In genomic region chr19:1508507-1508856, GRCh38 we compare ENCODE assay signal across 9 cellular contexts. TPM values are rescaled to one million over a fixed set of nuclear protein-coding genes. Genes with fewer than 3 reads are reported as not detected.
DNase-seq lines count a peak whose midpoint lies in the region; ATAC-seq, FAIRE-seq and TF ChIP-seq lines count a peak whose summit lies in the region.
"Had no signal": no experiment of that assay in that cellular context is flagged by ENCODE, and none has a peak within 500 bp of the region (broad histone marks: within the 10 kb centered on the region; RNA-seq: fewer than 3 reads in every experiment).

No MANE protein-coding gene starts in this region.

- no peak overlapping the region for H3K27ac Mint-ChIP-seq in GM23338

- no peak for TF ChIP-seq CTCF in GM23338 (conservative IDR thresholded peaks at IDR 0.05; ENCODE audit: low read depth in 2 of 2)
- no peak for TF ChIP-seq CTCF in WERI-Rb-1 (IDR thresholded peaks at IDR 0.05; ENCODE audit: low read depth, low read length)
- no peak for TF ChIP-seq CTCF in gastroesophageal sphincter (IDR thresholded peaks at IDR 0.05)
- TF ChIP-seq CTCF in sigmoid colon (IDR thresholded peaks at IDR 0.05) = no peak

- H3K27me3 Mint-ChIP-seq in GM23338 (ENCODE audit: insufficient read depth, low read depth, poor library complexity) = peaks cover 33% of the 10 kb centered on the region

- no peak for FAIRE-seq in GM19239 (lab: Jason Lieb, UNC)

- H3K9me3 ChIP-seq in WERI-Rb-1 (ENCODE audit: severe bottlenecking) (no peaks in the 10 kb centered on the region), gastroesophageal sphincter (no peaks in the 10 kb centered on the region), sigmoid colon (peaks cover 0 to 4% (median 0%) of the 10 kb centered on the region in 4 donors)

- 36 to 80% methylated on average over 3 to 4 of the region's 12 CpGs for WGBS in gastroesophageal sphincter (ENCODE audit: low coverage in 1 of 2), 2 donors
- 36 to 43% methylated on average over 12 of the region's 12 CpGs for WGBS in sigmoid colon, 2 donors

- no peaks in the 10 kb centered on the region for H3K36me3 Mint-ChIP-seq in GM23338 (ENCODE audit: low read depth)
- H3K36me3 Mint-ChIP-seq: mesothelial cell of epicardium had no signal

- H3K4me1 ChIP-seq in GM23338 (ENCODE audit: insufficient read depth) (no peaks in the 10 kb centered on the region), gastroesophageal sphincter (peaks cover 0 to 58% (median 4%) of the 10 kb centered on the region in 3 donors), sigmoid colon (peaks cover 0 to 34% (median 27%) of the 10 kb centered on the region in 4 donors)

- H2AFZ ChIP-seq in GM23338 = peak overlapping the region; percentile 86

- ATAC-seq in GM23338 (no peak), gastroesophageal sphincter (no peak), HG03108 (IDR thresholded peaks at IDR 0.05; ENCODE audit: unreplicated experiment) (no peak), HG02840 (IDR thresholded peaks at IDR 0.05; ENCODE audit: low FRiP score, unreplicated experiment) (no peak)

- H3K4me1 Mint-ChIP-seq in GM23338 = peaks cover 2% of the 10 kb centered on the region

- no peaks in the 10 kb centered on the region for H3K36me3 ChIP-seq in GM23338 (ENCODE audit: insufficient read depth)
- H3K36me3 ChIP-seq in WERI-Rb-1 = no peaks in the 10 kb centered on the region
- peaks cover 0 to 6% of the 10 kb centered on the region in 2 donors for H3K36me3 ChIP-seq in gastroesophageal sphincter
- no peaks in the 10 kb centered on the region for H3K36me3 ChIP-seq in sigmoid colon

- H3K27me3 ChIP-seq in GM23338 (ENCODE audit: insufficient read depth) (peaks cover 13% of the 10 kb centered on the region; the same call in 1 of the 2 replicates), WERI-Rb-1 (ENCODE audit: insufficient read depth, low read depth, severe bottlenecking) (peaks cover 3% of the 10 kb centered on the region), gastroesophageal sphincter (peaks cover 77% of the 10 kb centered on the region), sigmoid colon (peaks cover 2 to 36% (median 31%) of the 10 kb centered on the region in 3 donors)

- H3K4me3 Mint-ChIP-seq in GM23338 = peak overlapping the region; percentile 95

- peak overlapping the region; percentile 67 for H3K4me2 ChIP-seq in GM23338

- peak overlapping the region; percentile 49 for H3K4me3 ChIP-seq in GM23338
- H3K4me3 ChIP-seq in WERI-Rb-1 (ENCODE audit: low read depth, low read length) = 0 out of 2 replicates have a peak overlapping the region, but pooled peaks have one; percentile 15
- H3K4me3 ChIP-seq in gastroesophageal sphincter = peak overlapping the region; percentile 24 to 51
- peak overlapping the region in 3 of 4 donors; percentile 36 to 47 (median 44) for H3K4me3 ChIP-seq in sigmoid colon

- intact Hi-C loops in sigmoid colon (cut with DNase I) = loop anchor here (5.0 kb wide), 1 partner anchor 61 kb away; no protein-coding TSS in a partner anchor

- DNase-seq in GM23338 (ENCODE audit: low spot score) = no peak
- DNase-seq in WERI-Rb-1 = no peak
- DNase-seq in sigmoid colon = no peak
- no peak for DNase-seq in GM19239 (ENCODE audit: insufficient read length, low spot score)
- no peak for DNase-seq in 8988T

- no peaks in the 10 kb centered on the region for H3K79me2 ChIP-seq in GM23338 (replicated peaks; ENCODE audit: insufficient read depth)

- TF ChIP-seq EP300 in gastroesophageal sphincter (IDR thresholded peaks at IDR 0.05) (no peak), sigmoid colon (IDR thresholded peaks at IDR 0.05) (no peak)

- peaks cover 9% of the 10 kb centered on the region; the same call in 1 of the 2 replicates for H3F3A ChIP-seq in GM23338 (replicated peaks; ENCODE audit: low read depth)

- TF ChIP-seq POLR2A in gastroesophageal sphincter (IDR thresholded peaks at IDR 0.05) (no peak), sigmoid colon (IDR thresholded peaks at IDR 0.05) (no peak)

- H3K9me2 ChIP-seq in GM23338 (ENCODE audit: insufficient read depth) = no peaks in the 10 kb centered on the region

- no peaks in the 10 kb centered on the region for H4K20me1 ChIP-seq in GM23338 (replicated peaks; ENCODE audit: insufficient read depth)

- H3K27ac ChIP-seq in GM23338 (ENCODE audit: low read depth) (no peak overlapping the region), WERI-Rb-1 (peak overlapping the region; percentile 45; the same call in 1 of the 2 replicates), gastroesophageal sphincter (peak overlapping the region in 3 of 4 donors; percentile 86 to 88 (median 87)), sigmoid colon (peak overlapping the region; percentile 70 to 89 (median 82))

- peaks cover 11% of the 10 kb centered on the region; the same call in 2 of the 3 replicates for H3K9me3 Mint-ChIP-seq in GM23338
- H3K9me3 Mint-ChIP-seq: mesothelial cell of epicardium had no signal

TF ChIP-seq in GM23338, 12 proteins besides CTCF, POLR2A, EP300 and RAD21:
- no peak for TF ChIP-seq ZNF331 (CRISPR knock-in tag; IDR thresholded peaks at IDR 0.05; ENCODE audit: low read depth)

RNA-seq across cellular contexts. Expression of gene ADAMTSL5, which starts 4.3 kb away (rescaled TPM):
- 0.10 TPM in 1 of 2 replicates, not detected in the other for total RNA-seq in GM23338 (2014; rRNA removed; shearing (Covaris generic))
- polyA plus RNA-seq in GM23338 (2016; fragmentation: Nextera tagmentation; extraction: Ambion mirVana) = 0.70 and 0.97 TPM in 2 replicates
- 1 to 10 TPM; 1.3 to 9.7 (median 3.6) TPM for total RNA-seq in gastroesophageal sphincter
- total RNA-seq in sigmoid colon = 1 to 10 TPM in 2 of 4 donors, under 1 TPM in 2; 0.71 to 5.8 (median 1.8) TPM
- polyA plus RNA-seq in sigmoid colon = 1 to 10 TPM in 2 of 3 donors, not detected in 1; 1.6 to 1.8 TPM

RNA-seq across cellular contexts. Expression of gene PLK5, which starts 15.4 kb away (rescaled TPM):
- total RNA-seq in GM23338 (2014; rRNA removed; shearing (Covaris generic)) = 0.23 and 1.2 TPM in 2 replicates
- polyA plus RNA-seq in GM23338 (2016; fragmentation: Nextera tagmentation; extraction: Ambion mirVana) (0.97 and 1.4 TPM in 2 replicates), sigmoid colon (under 1 TPM in 1 of 3 donors, not detected in 2; 0.32 TPM)
- total RNA-seq in gastroesophageal sphincter (under 1 TPM in 1 of 4 donors, not detected in 3; 0.15 TPM), sigmoid colon (under 1 TPM in 1 of 4 donors, not detected in 3; 0.36 TPM)

RNA-seq across cellular contexts. Expression of gene REEP6, which starts 17.5 kb away (rescaled TPM):
- 14.3 and 15.2 TPM in 2 replicates for total RNA-seq in GM23338 (2014; rRNA removed; shearing (Covaris generic))
- polyA plus RNA-seq in GM23338 (2016; fragmentation: Nextera tagmentation; extraction: Ambion mirVana) (20.0 and 23.4 TPM in 2 replicates), sigmoid colon (1 to 10 TPM in 2 of 3 donors, under 1 TPM in 1; 0.92 to 5.6 (median 2.4) TPM)
- total RNA-seq in gastroesophageal sphincter (under 1 TPM in 3 of 4 donors, not detected in 1; 0.32 to 0.96 (median 0.40) TPM), sigmoid colon (1 to 10 TPM in 2 of 4 donors, under 1 TPM in 1, not detected in 1; 0.33 to 2.9 (median 1.6) TPM)

RNA-seq across cellular contexts. Expression of gene PCSK4, which starts 18.3 kb away (rescaled TPM):
- total RNA-seq in GM23338 (2014; rRNA removed; shearing (Covaris generic)) = 5.9 and 15.1 TPM in 2 replicates
- polyA plus RNA-seq in GM23338 (2016; fragmentation: Nextera tagmentation; extraction: Ambion mirVana) (3.8 and 5.6 TPM in 2 replicates), sigmoid colon (1 to 10 TPM in 2 of 3 donors, not detected in 1; 1.2 to 4.1 TPM)
- total RNA-seq in gastroesophageal sphincter (1 to 10 TPM in 3 of 4 donors, under 1 TPM in 1; 0.94 to 2.2 (median 2.0) TPM), sigmoid colon (1 to 10 TPM in 3 of 4 donors, under 1 TPM in 1; 0.99 to 5.0 (median 3.1) TPM)

RNA-seq across cellular contexts. Expression of gene C19orf25, which starts 29.5 kb away (rescaled TPM):
- 61.1 and 64.9 TPM in 2 replicates for total RNA-seq in GM23338 (2014; rRNA removed; shearing (Covaris generic))
- 43.5 and 50.1 TPM in 2 replicates for polyA plus RNA-seq in GM23338 (2016; fragmentation: Nextera tagmentation; extraction: Ambion mirVana)
- total RNA-seq in gastroesophageal sphincter = 10 to 100 TPM; 20.6 to 40.0 (median 28.2) TPM
- total RNA-seq in sigmoid colon = 10 to 100 TPM; 19.6 to 26.0 (median 22.2) TPM
- polyA plus RNA-seq in sigmoid colon = 10 to 100 TPM; 38.4 to 51.5 (median 48.3) TPM
